ENCODE assay signal across 28 cellular contexts in the genomic region with DNA sequence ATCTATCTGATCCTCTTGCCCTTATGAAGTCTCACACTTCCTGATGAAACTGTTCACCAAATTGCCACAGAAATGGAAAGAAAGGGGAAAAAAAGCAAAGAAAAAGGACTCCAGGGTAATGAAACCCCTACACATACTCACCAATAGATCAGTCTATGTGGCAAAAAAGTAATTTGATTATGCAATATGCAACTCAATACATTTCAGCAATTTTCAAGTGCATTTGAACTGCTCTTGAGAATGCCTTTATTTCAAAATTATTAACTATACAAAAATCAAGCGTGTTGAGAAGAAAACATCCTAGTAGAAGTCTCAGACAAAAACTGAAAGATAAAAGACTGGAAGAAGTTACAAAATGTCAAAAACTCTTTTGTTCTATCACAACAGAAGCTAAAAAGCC.
"Had no signal": no experiment of that assay in that cellular context is flagged by ENCODE, and none has a peak within 500 bp of the region (broad histone marks: within the 10 kb centered on the region; RNA-seq: fewer than 3 reads in every experiment).

No MANE protein-coding gene starts in this region.

- H3K27me3 ChIP-seq: neutrophil, pancreas, right atrium auricular region, spleen, transverse colon, upper lobe of right lung, uterus had no signal

- H3K9me3 ChIP-seq: neutrophil, pancreas, prostate gland, right atrium auricular region, spleen, thoracic aorta, tibial artery, transverse colon, upper lobe of right lung, uterus had no signal

- H3K36me3 ChIP-seq: neutrophil, pancreas, prostate gland, right atrium auricular region, spleen, thoracic aorta, tibial artery, transverse colon, upper lobe of right lung, uterus had no signal

- DNase-seq: naive B cell; naive thymus-derived CD8-positive, alpha-beta T cell; nephron progenitor cell; nucleus accumbens; pancreas; retina; spleen; stimulated activated CD4-positive, alpha-beta T cell treated with anti-CD3 and anti-CD28 coated beads, Interleukin-12 subunit alpha, Interleukin-12 subunit beta, amount 100 ng/mL, for 4 hours; stimulated activated CD4-positive, alpha-beta T cell treated with anti-CD3 and anti-CD28 coated beads, Interleukin-1b, Interleukin-23, amount 100 ng/mL, for 48 hours; stimulated activated CD4-positive, alpha-beta T cell treated with anti-CD3 and anti-CD28 coated beads, Interleukin-4, amount 100 ng/mL, for 1 hour; stimulated activated CD4-positive, alpha-beta T cell treated with anti-CD3 and anti-CD28 coated beads, Interleukin-4, amount 100 ng/mL, for 4 hours; stimulated activated CD8-positive, alpha-beta memory T cell treated with anti-CD3 and anti-CD28 coated beads, Interleukin-4, amount 100 ng/mL, for 48 hours; stimulated activated naive CD4-positive, alpha-beta T cell; stimulated activated naive CD8-positive, alpha-beta T cell treated with anti-CD3 and anti-CD28 coated beads, Interleukin-15, amount 100 ng/mL, for 72 hours; stimulated activated naive CD8-positive, alpha-beta T cell treated with anti-CD3 and anti-CD28 coated beads, Interleukin-15, Interleukin-2, amounts not matched to agents 100 U/mL and 50 U/mL, for 24 hours; tibial artery; transverse colon; upper lobe of right lung; uterus had no signal

- H3K4me3 ChIP-seq: pancreas, prostate gland, right atrium auricular region, skin epidermis, smooth muscle cell, spleen, thoracic aorta, tibial artery, transverse colon, upper lobe of right lung, uterus had no signal

- H3K4me2 ChIP-seq: smooth muscle cell had no signal

- H3K4me1 ChIP-seq: pancreas, prostate gland, right atrium auricular region, spleen, tibial artery, transverse colon, upper lobe of right lung, uterus had no signal

- ATAC-seq: naive thymus-derived CD8-positive, alpha-beta T cell; natural killer cell treated with Interleukin-12 subunit alpha and Interleukin-12 subunit beta and Interleukin-15 and Interleukin-18, amount 100 ng/mL, for 72 hours; pancreas; sciatic nerve; stimulated activated memory B cell treated with anti-CD40 and anti-IgM and Interleukin-4, amounts not matched to agents 10 μg/mL and 1 μg/mL and 100 μg/mL, for 72 hours; stimulated activated naive CD8-positive, alpha-beta T cell treated with anti-CD3 and anti-CD28 coated beads, Interleukin-15, amount 100 ng/mL, for 72 hours; stimulated activated naive CD8-positive, alpha-beta T cell treated with anti-CD3 and anti-CD28 coated beads, Interleukin-15, Interleukin-2, amounts not matched to agents 100 U/mL and 50 U/mL, for 24 hours; upper lobe of right lung had no signal

- H3K27ac ChIP-seq: neutrophil, pancreas, prostate gland, right atrium auricular region, skin epidermis, spleen, thoracic aorta, tibial artery, transverse colon, upper lobe of right lung, uterus had no signal

- FAIRE-seq: pancreas had no signal
